Comparison of ENCODE assay signal across 12 cellular contexts in the genomic region with DNA sequence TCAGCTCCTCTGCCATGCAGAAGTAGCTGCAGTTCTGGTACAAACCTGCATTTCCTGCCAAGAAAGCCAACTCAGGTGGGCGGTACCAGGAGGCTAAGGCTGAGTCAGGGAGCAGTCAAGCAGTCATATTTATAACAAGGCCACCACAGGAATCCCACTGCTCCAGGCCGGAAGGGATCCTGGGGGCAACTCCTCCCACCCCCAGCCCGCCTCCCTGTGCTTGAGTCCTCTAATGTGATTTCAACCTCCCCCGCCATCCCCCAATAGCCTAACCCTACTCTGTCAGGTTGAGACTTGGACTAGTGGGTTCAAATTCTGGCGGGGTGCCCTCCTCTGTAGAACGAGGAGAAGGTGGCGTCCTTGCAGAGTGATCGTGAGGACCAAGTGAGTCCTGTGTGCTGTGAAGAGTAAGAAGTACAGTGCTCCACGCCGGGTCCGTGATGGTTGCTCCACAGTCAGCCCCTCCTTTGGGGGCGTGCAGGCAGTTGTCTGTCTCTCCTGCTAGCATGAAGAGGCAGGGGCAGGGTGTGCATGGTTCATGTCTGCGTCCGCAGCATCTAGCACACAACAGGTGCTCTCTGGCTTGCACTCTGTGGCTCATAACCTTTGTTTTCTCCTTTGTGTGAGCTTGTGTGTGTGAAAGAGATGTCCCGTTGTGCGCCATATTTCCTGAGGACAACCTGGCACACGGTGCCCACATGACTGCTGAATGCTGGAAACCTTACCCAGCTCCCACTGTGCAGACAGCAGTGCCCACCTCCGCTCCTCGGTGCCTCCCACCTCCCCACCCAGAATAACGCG.
DNase-seq lines count a peak whose midpoint lies in the region; ATAC-seq, FAIRE-seq and TF ChIP-seq lines count a peak whose summit lies in the region.
"Had no signal": no experiment of that assay in that cellular context is flagged by ENCODE, and none has a peak within 500 bp of the region (broad histone marks: within the 10 kb centered on the region; RNA-seq: fewer than 3 reads in every experiment).

No MANE protein-coding gene starts in this region.

- H3K9me3 Mint-ChIP-seq in MCF 10A (ENCODE audit: unreplicated experiment): no peaks in the 10 kb centered on the region

- H3K4me2 ChIP-seq in keratinocyte (ENCODE audit: control insufficient read depth, extremely low read depth, insufficient read depth, low read depth, low read length): peak overlapping the region; percentile 29

- H3K4me3 ChIP-seq in breast epithelium (no peak overlapping the region), ascending aorta (no peak overlapping the region), keratinocyte (ENCODE audit: control insufficient read depth in 2 of 3, extremely low read depth in 1 of 3, insufficient read depth in 2 of 3, low read depth in 1 of 3, low read length in 3 of 3) (no peak overlapping the region), aorta (ENCODE audit: low read length in 2 of 2) (no peak overlapping the region), upper lobe of right lung (no peak overlapping the region)

- no peak overlapping the region for H3K4me3 Mint-ChIP-seq in MCF 10A (ENCODE audit: unreplicated experiment)

- FAIRE-seq in keratinocyte (lab: Jason Lieb, UNC): peak; percentile 94
- FAIRE-seq: frontal cortex, GM18507 had no signal

- WGBS in aorta, 2 donors: 78% methylated on average over 21 of the region's 21 CpGs

- TF ChIP-seq CTCF in MCF 10A (IDR thresholded peaks at IDR 0.05; ENCODE audit: unreplicated experiment) (no peak), breast epithelium (IDR thresholded peaks at IDR 0.05) (no peak), ascending aorta (IDR thresholded peaks at IDR 0.05) (no peak), keratinocyte (optimal IDR thresholded peaks at IDR 0.05 in 1 of 3, IDR thresholded peaks at IDR 0.05 in 1 of 3, conservative IDR thresholded peaks at IDR 0.05 in 1 of 3; ENCODE audit: extremely low read depth in 1 of 3, insufficient read depth in 2 of 3, low read length in 3 of 3) (no peak), upper lobe of right lung (IDR thresholded peaks at IDR 0.05) (no peak)

- dilution Hi-C loops in keratinocyte (cut with MboI; ENCODE audit: extremely low pct_ligation_motif_present, low sequenced_read_pairs): no loop called here

- H3K4me1 ChIP-seq in breast epithelium (no peaks in the 10 kb centered on the region), ascending aorta (peaks cover 0 to 28% of the 10 kb centered on the region in 2 donors), keratinocyte (ENCODE audit: control insufficient read depth, extremely low read depth, insufficient read depth, low read length) (peaks cover 11% of the 10 kb centered on the region), aorta (ENCODE audit: control insufficient read depth in 1 of 2, insufficient read depth in 2 of 2, low read length in 2 of 2) (no peaks in the 10 kb centered on the region), upper lobe of right lung (peaks cover 10% of the 10 kb centered on the region)

- H2AFZ ChIP-seq in keratinocyte (ENCODE audit: control insufficient read depth, low read length): peak overlapping the region; percentile 10

- no peaks in the 10 kb centered on the region for H3K9me1 ChIP-seq in keratinocyte (ENCODE audit: control insufficient read depth, extremely low read depth, insufficient read depth, low read length)

- no peaks in the 10 kb centered on the region for H3K79me2 ChIP-seq in keratinocyte (ENCODE audit: control insufficient read depth, insufficient read depth, low read length)

- CTCF ChIA-PET in MCF 10A (lab: Yijun Ruan, JAX): interaction anchor here (0.9 to 9.6 kb wide), 3 partner anchors 17 to 82 kb away, joined by 3 to 97 read pairs (median 3); no protein-coding TSS in a partner anchor

- ATAC-seq in aorta (ENCODE audit: low FRiP score) (peak; percentile 21), esophagus mucosa (no peak), upper lobe of right lung (no peak)

- H3K27me3 ChIP-seq in breast epithelium (no peaks in the 10 kb centered on the region), ascending aorta (no peaks in the 10 kb centered on the region), keratinocyte (ENCODE audit: control insufficient read depth, extremely low read depth, insufficient read depth, low read length) (peaks cover 4% of the 10 kb centered on the region), aorta (ENCODE audit: control insufficient read depth in 1 of 2, insufficient read depth in 2 of 2, low read length in 1 of 2) (no peaks in the 10 kb centered on the region), upper lobe of right lung (no peaks in the 10 kb centered on the region)

- H3K36me3 ChIP-seq in breast epithelium (no peaks in the 10 kb centered on the region), ascending aorta (peaks cover 6 to 20% of the 10 kb centered on the region in 2 donors), keratinocyte (ENCODE audit: control insufficient read depth in 2 of 2, extremely low read depth in 1 of 2, insufficient read depth in 2 of 2, low read length in 2 of 2) (no peaks in the 10 kb centered on the region), aorta (ENCODE audit: control insufficient read depth in 1 of 2, insufficient read depth in 2 of 2, low read length in 1 of 2) (no peaks in the 10 kb centered on the region), upper lobe of right lung (peaks cover 11% of the 10 kb centered on the region)

- no peaks in the 10 kb centered on the region for H3K4me1 Mint-ChIP-seq in MCF 10A (ENCODE audit: insufficient read depth, unreplicated experiment)

- H3K36me3 Mint-ChIP-seq in MCF 10A (ENCODE audit: insufficient read depth, unreplicated experiment): no peaks in the 10 kb centered on the region

- intact Hi-C loops in MCF 10A (cut with micrococcal nuclease) (no loop called here), breast epithelium (cut with DNase I; ENCODE audit: low total_unique reads) (no loop called here), ascending aorta (cut with DNase I) (no loop called here), aorta (cut with DNase I) (no loop called here), upper lobe of right lung (cut with DNase I) (no loop called here)

- H3K9ac ChIP-seq in keratinocyte (ENCODE audit: control insufficient read depth, extremely low read depth, insufficient read depth, low read length): no peak overlapping the region

- H3K9me3 ChIP-seq in breast epithelium (no peaks in the 10 kb centered on the region), ascending aorta (no peaks in the 10 kb centered on the region), keratinocyte (ENCODE audit: control insufficient read depth, low read depth, low read length) (no peaks in the 10 kb centered on the region), aorta (ENCODE audit: control insufficient read depth, low read length) (no peaks in the 10 kb centered on the region), upper lobe of right lung (no peaks in the 10 kb centered on the region)

- BruUV-seq in MCF 10A (replicated peaks; lab: Mats Ljungman, UMichigan): no TSS peak

- H3K27ac ChIP-seq in breast epithelium (peak overlapping the region in 1 of 2 donors; percentile 62), ascending aorta (peak overlapping the region; percentile 61 to 82), keratinocyte (ENCODE audit: control insufficient read depth, insufficient read depth, low read length) (no peak overlapping the region), aorta (ENCODE audit: low read depth in 1 of 2, low read length in 2 of 2) (no peak overlapping the region), upper lobe of right lung (no peak overlapping the region)

- no peak for TF ChIP-seq POLR2A in breast epithelium (IDR thresholded peaks at IDR 0.05)

- POLR2A ChIA-PET in MCF 10A (lab: Yijun Ruan, JAX): interaction anchor here (0.6 kb wide), 1 partner anchor 72 kb away, joined by 3 read pairs; no protein-coding TSS in a partner anchor

- DNase-seq in MCF 10A (ENCODE audit: unreplicated experiment) (peak; percentile 64), breast epithelium (ENCODE audit: low spot score in 2 of 2) (no peak), ascending aorta (ENCODE audit: low spot score in 2 of 2) (peak in 1 of 2 donors; percentile 83), keratinocyte (ENCODE audit: low read depth, low spot score) (no peak), aorta (peak; percentile 74 to 84), NCI-H748 (lab: John Stamatoyannopoulos, UW; ENCODE audit: unreplicated experiment) (no peak), upper lobe of right lung (no peak)
- DNase-seq: AML-193, Right ventricle myocardium superior had no signal

- H3K27ac Mint-ChIP-seq in MCF 10A (ENCODE audit: low read depth, unreplicated experiment): no peak overlapping the region

- no peaks in the 10 kb centered on the region for H4K20me1 ChIP-seq in keratinocyte (ENCODE audit: control insufficient read depth, extremely low read depth, insufficient read depth, low read length)

- H3K27me3 Mint-ChIP-seq in MCF 10A (ENCODE audit: insufficient read depth, unreplicated experiment): no peaks in the 10 kb centered on the region

Comparison
In these comparisons a context has a peak if more than half of its experiments do, and no peak if none do; other contexts are left out.
1. DNase-seq: peak in MCF 10A (single experiment) and aorta (2 of 2); none in breast epithelium (0 of 2), keratinocyte (single experiment), NCI-H748 (single experiment) and upper lobe of right lung (single experiment).
2. H3K27ac ChIP-seq: peak in ascending aorta (2 of 2); none in keratinocyte (single experiment), aorta (0 of 2) and upper lobe of right lung (single experiment).